ENCODE assay signal across 1 cellular context in the genomic region with DNA sequence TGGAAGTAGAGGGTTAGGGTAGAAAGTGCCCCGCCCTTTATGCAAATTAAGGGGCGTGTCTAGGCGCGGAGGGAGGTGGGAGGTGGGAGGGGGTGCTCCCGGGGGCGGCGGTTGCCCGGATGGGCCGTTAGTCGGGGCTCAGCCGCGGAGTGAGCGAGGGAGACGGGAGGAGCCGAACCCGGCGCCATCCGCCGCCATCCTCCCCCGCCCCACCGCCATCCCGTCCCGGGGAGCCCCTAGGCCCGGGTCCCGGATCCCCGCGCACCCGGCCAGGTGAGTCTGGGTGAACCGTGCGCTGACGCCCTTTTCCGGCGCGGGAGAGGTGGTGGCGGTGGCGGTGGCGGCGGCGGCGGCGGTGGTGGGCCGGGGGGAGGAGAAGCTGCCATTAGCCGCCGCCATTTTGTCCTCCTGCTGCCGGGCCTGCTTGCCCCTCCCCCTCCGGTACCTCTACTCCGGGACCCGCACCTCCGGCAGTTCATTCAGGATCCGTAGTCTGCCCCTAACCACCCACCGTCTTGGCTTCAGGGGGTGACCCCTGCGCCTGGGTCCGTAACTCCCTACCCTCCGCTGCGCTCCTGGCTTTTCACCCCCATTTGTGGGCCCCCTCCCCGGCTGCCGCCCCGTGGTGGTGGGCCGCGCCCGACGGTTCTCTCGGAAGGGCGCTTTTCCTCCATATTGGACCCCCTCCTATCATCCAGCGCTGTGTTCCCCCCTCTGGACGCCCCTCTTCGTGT.
TF ChIP-seq lines count a peak whose summit lies in the region.

A gene (plus strand): TSS at position 130 of the 734 bp plus-strand sequence. CDS start 2,075 bp downstream, outside the sequence.

TF ChIP-seq in HepG2, 621 proteins besides CTCF, POLR2A, EP300 and RAD21 (continued from another document and continues in another):
- TF ChIP-seq, protein P1, sequence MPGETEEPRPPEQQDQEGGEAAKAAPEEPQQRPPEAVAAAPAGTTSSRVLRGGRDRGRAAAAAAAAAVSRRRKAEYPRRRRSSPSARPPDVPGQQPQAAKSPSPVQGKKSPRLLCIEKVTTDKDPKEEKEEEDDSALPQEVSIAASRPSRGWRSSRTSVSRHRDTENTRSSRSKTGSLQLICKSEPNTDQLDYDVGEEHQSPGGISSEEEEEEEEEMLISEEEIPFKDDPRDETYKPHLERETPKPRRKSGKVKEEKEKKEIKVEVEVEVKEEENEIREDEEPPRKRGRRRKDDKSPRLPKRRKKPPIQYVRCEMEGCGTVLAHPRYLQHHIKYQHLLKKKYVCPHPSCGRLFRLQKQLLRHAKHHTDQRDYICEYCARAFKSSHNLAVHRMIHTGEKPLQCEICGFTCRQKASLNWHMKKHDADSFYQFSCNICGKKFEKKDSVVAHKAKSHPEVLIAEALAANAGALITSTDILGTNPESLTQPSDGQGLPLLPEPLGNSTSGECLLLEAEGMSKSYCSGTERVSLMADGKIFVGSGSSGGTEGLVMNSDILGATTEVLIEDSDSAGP (CRISPR knock-in tag; IDR thresholded peaks at IDR 0.05; ENCODE audit: borderline replicate concordance) = peak; percentile 66; the same call in 1 of the 2 replicates
- no peak for TF ChIP-seq ADNP (CRISPR knock-in tag; IDR thresholded peaks at IDR 0.05)
- peak; percentile 37; the same call in 1 of the 2 replicates for TF ChIP-seq PPARG (CRISPR knock-in tag; conservative IDR thresholded peaks at IDR 0.05)
- peak; percentile 44 for TF ChIP-seq RBM39 (IDR thresholded peaks at IDR 0.05; ENCODE audit: low read depth, low read length, poor library complexity, severe bottlenecking)
- TF ChIP-seq ZNF605 (CRISPR knock-in tag; IDR thresholded peaks at IDR 0.05) = peak; percentile 27; the same call in 1 of the 2 replicates
- 0 out of 2 replicates have a peak, but pooled peaks have one; percentile 53 for TF ChIP-seq PCBP1 (IDR thresholded peaks at IDR 0.05; ENCODE audit: borderline replicate concordance, low read depth, low read length)
- TF ChIP-seq, protein P2, sequence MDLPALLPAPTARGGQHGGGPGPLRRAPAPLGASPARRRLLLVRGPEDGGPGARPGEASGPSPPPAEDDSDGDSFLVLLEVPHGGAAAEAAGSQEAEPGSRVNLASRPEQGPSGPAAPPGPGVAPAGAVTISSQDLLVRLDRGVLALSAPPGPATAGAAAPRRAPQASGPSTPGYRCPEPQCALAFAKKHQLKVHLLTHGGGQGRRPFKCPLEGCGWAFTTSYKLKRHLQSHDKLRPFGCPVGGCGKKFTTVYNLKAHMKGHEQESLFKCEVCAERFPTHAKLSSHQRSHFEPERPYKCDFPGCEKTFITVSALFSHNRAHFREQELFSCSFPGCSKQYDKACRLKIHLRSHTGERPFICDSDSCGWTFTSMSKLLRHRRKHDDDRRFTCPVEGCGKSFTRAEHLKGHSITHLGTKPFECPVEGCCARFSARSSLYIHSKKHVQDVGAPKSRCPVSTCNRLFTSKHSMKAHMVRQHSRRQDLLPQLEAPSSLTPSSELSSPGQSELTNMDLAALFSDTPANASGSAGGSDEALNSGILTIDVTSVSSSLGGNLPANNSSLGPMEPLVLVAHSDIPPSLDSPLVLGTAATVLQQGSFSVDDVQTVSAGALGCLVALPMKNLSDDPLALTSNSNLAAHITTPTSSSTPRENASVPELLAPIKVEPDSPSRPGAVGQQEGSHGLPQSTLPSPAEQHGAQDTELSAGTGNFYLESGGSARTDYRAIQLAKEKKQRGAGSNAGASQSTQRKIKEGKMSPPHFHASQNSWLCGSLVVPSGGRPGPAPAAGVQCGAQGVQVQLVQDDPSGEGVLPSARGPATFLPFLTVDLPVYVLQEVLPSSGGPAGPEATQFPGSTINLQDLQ (CRISPR knock-in tag; IDR thresholded peaks at IDR 0.05) = peak; percentile 66; the same call in 1 of the 2 replicates
- peak; percentile 88 for TF ChIP-seq RBFOX2 (IDR thresholded peaks at IDR 0.05; ENCODE audit: low read depth, low read length)
- TF ChIP-seq ZBTB7A (CRISPR knock-in tag; IDR thresholded peaks at IDR 0.05) = no peak
- TF ChIP-seq, protein P3, sequence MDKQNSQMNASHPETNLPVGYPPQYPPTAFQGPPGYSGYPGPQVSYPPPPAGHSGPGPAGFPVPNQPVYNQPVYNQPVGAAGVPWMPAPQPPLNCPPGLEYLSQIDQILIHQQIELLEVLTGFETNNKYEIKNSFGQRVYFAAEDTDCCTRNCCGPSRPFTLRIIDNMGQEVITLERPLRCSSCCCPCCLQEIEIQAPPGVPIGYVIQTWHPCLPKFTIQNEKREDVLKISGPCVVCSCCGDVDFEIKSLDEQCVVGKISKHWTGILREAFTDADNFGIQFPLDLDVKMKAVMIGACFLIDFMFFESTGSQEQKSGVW (CRISPR knock-in tag; IDR thresholded peaks at IDR 0.05; ENCODE audit: borderline replicate concordance) = peak; percentile 85; the same call in 1 of the 2 replicates
- TF ChIP-seq NFIB (CRISPR knock-in tag; IDR thresholded peaks at IDR 0.05; ENCODE audit: borderline replicate concordance) = no peak
- peak; percentile 64 for TF ChIP-seq ZEB1 (IDR thresholded peaks at IDR 0.05; ENCODE audit: insufficient replicate concordance, low read depth)
- TF ChIP-seq POGZ (CRISPR knock-in tag; IDR thresholded peaks at IDR 0.05) = peak; percentile 16; the same call in 1 of the 2 replicates
- TF ChIP-seq, protein P4, sequence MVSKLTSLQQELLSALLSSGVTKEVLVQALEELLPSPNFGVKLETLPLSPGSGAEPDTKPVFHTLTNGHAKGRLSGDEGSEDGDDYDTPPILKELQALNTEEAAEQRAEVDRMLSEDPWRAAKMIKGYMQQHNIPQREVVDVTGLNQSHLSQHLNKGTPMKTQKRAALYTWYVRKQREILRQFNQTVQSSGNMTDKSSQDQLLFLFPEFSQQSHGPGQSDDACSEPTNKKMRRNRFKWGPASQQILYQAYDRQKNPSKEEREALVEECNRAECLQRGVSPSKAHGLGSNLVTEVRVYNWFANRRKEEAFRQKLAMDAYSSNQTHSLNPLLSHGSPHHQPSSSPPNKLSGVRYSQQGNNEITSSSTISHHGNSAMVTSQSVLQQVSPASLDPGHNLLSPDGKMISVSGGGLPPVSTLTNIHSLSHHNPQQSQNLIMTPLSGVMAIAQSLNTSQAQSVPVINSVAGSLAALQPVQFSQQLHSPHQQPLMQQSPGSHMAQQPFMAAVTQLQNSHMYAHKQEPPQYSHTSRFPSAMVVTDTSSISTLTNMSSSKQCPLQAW (CRISPR knock-in tag; IDR thresholded peaks at IDR 0.05) = peak; percentile 62
- no peak for TF ChIP-seq RORA (CRISPR knock-in tag; IDR thresholded peaks at IDR 0.05)
- TF ChIP-seq NFATC3 (CRISPR knock-in tag; IDR thresholded peaks at IDR 0.05) = no peak
- no peak; the same call in 1 of the 2 replicates for TF ChIP-seq ZNF619 (CRISPR knock-in tag; IDR thresholded peaks at IDR 0.05)
- TF ChIP-seq ZNF256 (CRISPR knock-in tag; conservative IDR thresholded peaks at IDR 0.05) = no peak
- TF ChIP-seq ZMAT3 (CRISPR knock-in tag; conservative IDR thresholded peaks at IDR 0.05) = peak; percentile 77
- TF ChIP-seq STAT5B (CRISPR knock-in tag; IDR thresholded peaks at IDR 0.05) = no peak
- TF ChIP-seq CBX2 (IDR thresholded peaks at IDR 0.05; ENCODE audit: low read depth, low read length) = no peak
- 0 out of 2 replicates have a peak, but pooled peaks have one; percentile 21 for TF ChIP-seq CBX2 (CRISPR knock-in tag; IDR thresholded peaks at IDR 0.05; ENCODE audit: low read depth)
- TF ChIP-seq PRPF4 (IDR thresholded peaks at IDR 0.05; ENCODE audit: low read depth, low read length, poor library complexity, severe bottlenecking) = no peak
- peak; percentile 61 for TF ChIP-seq SRSF1 (optimal IDR thresholded peaks at IDR 0.05; ENCODE audit: low read depth, low read length)
- no peak; the same call in none of the 2 replicates for TF ChIP-seq KLF9 (CRISPR knock-in tag; IDR thresholded peaks at IDR 0.05; ENCODE audit: low read depth)
- TF ChIP-seq ZNF331 (CRISPR knock-in tag; IDR thresholded peaks at IDR 0.05) = no peak; the same call in 1 of the 2 replicates
- peak; percentile 39; the same call in 1 of the 2 replicates for TF ChIP-seq ZNF598 (CRISPR knock-in tag; IDR thresholded peaks at IDR 0.05; ENCODE audit: borderline replicate concordance)
- no peak for TF ChIP-seq SIX1 (CRISPR knock-in tag; IDR thresholded peaks at IDR 0.05; ENCODE audit: borderline replicate concordance)
- no peak for TF ChIP-seq ZNF883 (CRISPR knock-in tag; IDR thresholded peaks at IDR 0.05; ENCODE audit: not compliant biosample characterization)
- TF ChIP-seq, protein P5, sequence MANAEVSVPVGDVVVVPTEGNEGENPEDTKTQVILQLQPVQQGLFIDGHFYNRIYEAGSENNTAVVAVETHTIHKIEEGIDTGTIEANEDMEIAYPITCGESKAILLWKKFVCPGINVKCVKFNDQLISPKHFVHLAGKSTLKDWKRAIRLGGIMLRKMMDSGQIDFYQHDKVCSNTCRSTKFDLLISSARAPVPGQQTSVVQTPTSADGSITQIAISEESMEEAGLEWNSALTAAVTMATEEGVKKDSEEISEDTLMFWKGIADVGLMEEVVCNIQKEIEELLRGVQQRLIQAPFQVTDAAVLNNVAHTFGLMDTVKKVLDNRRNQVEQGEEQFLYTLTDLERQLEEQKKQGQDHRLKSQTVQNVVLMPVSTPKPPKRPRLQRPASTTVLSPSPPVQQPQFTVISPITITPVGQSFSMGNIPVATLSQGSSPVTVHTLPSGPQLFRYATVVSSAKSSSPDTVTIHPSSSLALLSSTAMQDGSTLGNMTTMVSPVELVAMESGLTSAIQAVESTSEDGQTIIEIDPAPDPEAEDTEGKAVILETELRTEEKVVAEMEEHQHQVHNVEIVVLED (CRISPR knock-in tag; IDR thresholded peaks at IDR 0.05; ENCODE audit: borderline replicate concordance) = no peak
- TF ChIP-seq, protein P6, sequence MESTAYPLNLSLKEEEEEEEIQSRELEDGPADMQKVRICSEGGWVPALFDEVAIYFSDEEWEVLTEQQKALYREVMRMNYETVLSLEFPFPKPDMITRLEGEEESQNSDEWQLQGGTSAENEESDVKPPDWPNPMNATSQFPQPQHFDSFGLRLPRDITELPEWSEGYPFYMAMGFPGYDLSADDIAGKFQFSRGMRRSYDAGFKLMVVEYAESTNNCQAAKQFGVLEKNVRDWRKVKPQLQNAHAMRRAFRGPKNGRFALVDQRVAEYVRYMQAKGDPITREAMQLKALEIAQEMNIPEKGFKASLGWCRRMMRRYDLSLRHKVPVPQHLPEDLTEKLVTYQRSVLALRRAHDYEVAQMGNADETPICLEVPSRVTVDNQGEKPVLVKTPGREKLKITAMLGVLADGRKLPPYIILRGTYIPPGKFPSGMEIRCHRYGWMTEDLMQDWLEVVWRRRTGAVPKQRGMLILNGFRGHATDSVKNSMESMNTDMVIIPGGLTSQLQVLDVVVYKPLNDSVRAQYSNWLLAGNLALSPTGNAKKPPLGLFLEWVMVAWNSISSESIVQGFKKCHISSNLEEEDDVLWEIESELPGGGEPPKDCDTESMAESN (CRISPR knock-in tag; conservative IDR thresholded peaks at IDR 0.05) = no peak; the same call in 1 of the 2 replicates
- TF ChIP-seq TMF1 (CRISPR knock-in tag; IDR thresholded peaks at IDR 0.05; ENCODE audit: low read depth) = 0 out of 2 replicates have a peak, but pooled peaks have one; percentile 26
- TF ChIP-seq, protein P7, sequence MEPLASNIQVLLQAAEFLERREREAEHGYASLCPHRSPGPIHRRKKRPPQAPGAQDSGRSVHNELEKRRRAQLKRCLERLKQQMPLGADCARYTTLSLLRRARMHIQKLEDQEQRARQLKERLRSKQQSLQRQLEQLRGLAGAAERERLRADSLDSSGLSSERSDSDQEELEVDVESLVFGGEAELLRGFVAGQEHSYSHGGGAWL (CRISPR knock-in tag; IDR thresholded peaks at IDR 0.05) = peak; percentile 74
- no peak for TF ChIP-seq AGO1 (IDR thresholded peaks at IDR 0.05; ENCODE audit: low read depth, low read length, poor library complexity, severe bottlenecking)
- TF ChIP-seq GATA4 (IDR thresholded peaks at IDR 0.05; ENCODE audit: borderline replicate concordance, low read depth) = no peak
- TF ChIP-seq MTF2 (CRISPR knock-in tag; IDR thresholded peaks at IDR 0.05; ENCODE audit: borderline replicate concordance) = peak; percentile 93
- TF ChIP-seq ZNF329 (CRISPR knock-in tag; IDR thresholded peaks at IDR 0.05; ENCODE audit: low read depth) = peak; percentile 19; the same call in 1 of the 2 replicates
- no peak for TF ChIP-seq RFX5 (IDR thresholded peaks at IDR 0.05; ENCODE audit: low read depth, low read length)
- no peak for TF ChIP-seq NPAS2 (CRISPR knock-in tag; IDR thresholded peaks at IDR 0.05; ENCODE audit: borderline replicate concordance)
- peak; percentile 91 for TF ChIP-seq ZNF558 (CRISPR knock-in tag; IDR thresholded peaks at IDR 0.05; ENCODE audit: borderline replicate concordance)
- TF ChIP-seq ZNF713 (CRISPR knock-in tag; IDR thresholded peaks at IDR 0.05) = 0 out of 2 replicates have a peak, but pooled peaks have one; percentile 32
- no peak for TF ChIP-seq ZNF629 (CRISPR knock-in tag; conservative IDR thresholded peaks at IDR 0.05)
- no peak for TF ChIP-seq MEF2D (CRISPR knock-in tag; IDR thresholded peaks at IDR 0.05)
- TF ChIP-seq, protein P8, sequence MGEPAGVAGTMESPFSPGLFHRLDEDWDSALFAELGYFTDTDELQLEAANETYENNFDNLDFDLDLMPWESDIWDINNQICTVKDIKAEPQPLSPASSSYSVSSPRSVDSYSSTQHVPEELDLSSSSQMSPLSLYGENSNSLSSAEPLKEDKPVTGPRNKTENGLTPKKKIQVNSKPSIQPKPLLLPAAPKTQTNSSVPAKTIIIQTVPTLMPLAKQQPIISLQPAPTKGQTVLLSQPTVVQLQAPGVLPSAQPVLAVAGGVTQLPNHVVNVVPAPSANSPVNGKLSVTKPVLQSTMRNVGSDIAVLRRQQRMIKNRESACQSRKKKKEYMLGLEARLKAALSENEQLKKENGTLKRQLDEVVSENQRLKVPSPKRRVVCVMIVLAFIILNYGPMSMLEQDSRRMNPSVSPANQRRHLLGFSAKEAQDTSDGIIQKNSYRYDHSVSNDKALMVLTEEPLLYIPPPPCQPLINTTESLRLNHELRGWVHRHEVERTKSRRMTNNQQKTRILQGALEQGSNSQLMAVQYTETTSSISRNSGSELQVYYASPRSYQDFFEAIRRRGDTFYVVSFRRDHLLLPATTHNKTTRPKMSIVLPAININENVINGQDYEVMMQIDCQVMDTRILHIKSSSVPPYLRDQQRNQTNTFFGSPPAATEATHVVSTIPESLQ (CRISPR knock-in tag; conservative IDR thresholded peaks at IDR 0.05) = 0 out of 2 replicates have a peak, but pooled peaks have one; percentile 1
- 0 out of 2 replicates have a peak, but pooled peaks have one; percentile 70 for TF ChIP-seq AHR (CRISPR knock-in tag; IDR thresholded peaks at IDR 0.05)
